21 cellular contexts compared by ENCODE assay signal in the genomic region with DNA sequence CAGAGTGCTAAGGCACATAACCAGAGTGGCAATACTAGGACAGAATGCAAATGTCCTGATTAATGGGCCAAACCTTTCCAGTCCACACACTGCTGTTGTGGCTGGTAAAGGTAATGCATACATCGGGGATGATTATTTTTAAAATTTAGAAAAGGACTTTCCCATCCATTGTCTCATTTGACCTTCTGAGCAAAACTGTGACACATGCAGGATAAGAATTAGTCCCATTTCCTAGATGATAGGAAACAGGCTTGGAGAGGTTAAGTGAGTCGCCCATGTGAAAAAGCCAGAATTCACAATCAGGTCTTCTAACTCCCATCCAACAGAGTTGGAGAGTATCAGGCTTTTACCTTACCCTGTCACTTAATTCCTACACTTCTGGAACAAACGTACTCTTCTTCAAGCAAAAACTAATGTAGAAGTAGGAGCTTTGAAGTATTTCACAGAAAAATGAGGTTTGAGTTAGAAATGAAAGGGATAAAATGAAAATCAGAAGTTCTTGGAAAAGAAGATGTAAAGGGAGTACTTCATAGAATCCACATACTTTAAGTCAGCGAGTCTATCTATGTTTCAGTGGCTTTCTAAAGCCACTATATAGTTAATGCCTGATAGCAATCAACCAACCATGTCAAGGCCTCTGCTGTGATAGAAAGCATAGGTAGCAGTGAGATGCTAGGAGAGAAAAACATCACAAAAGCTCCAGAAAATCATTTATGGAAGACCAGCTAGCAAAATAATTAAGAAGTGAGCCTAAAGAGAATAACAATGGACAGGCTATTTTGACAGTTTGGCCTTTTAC.
DNase-seq lines count a peak whose midpoint lies in the region; ATAC-seq and TF ChIP-seq lines count a peak whose summit lies in the region.
"Had no signal": no experiment of that assay in that cellular context is flagged by ENCODE, and none has a peak within 500 bp of the region (broad histone marks: within the 10 kb centered on the region; RNA-seq: fewer than 3 reads in every experiment).

No MANE protein-coding gene starts in this region.

- H3K4me3 Mint-ChIP-seq in WTC11 = no peak overlapping the region
- H3K4me3 Mint-ChIP-seq: CD4-positive, alpha-beta T cell had no signal

- POLR2A ChIA-PET in WTC11 (lab: Charles Lee) (no interaction called here), RWPE1 (lab: Yijun Ruan, JAX; ENCODE audit: low non-redundant PET) (no interaction called here)

- H3K27ac ChIP-seq in foreskin keratinocyte = no peak overlapping the region
- H3K27ac ChIP-seq in RWPE1 = no peak overlapping the region
- H3K27ac ChIP-seq: GM23248 had no signal

- no peaks in the 10 kb centered on the region for H3K27me3 ChIP-seq in foreskin keratinocyte
- H3K27me3 ChIP-seq: BE2C had no signal

- peaks cover 7% of the 10 kb centered on the region for H3K4me1 ChIP-seq in foreskin keratinocyte

- no peaks in the 10 kb centered on the region for H3K4me1 Mint-ChIP-seq in WTC11

- no peak for TF ChIP-seq CTCF in WTC11 (IDR thresholded peaks at IDR 0.05)
- no peak for TF ChIP-seq CTCF in foreskin keratinocyte (conservative IDR thresholded peaks at IDR 0.05)
- TF ChIP-seq CTCF in RWPE1 (conservative IDR thresholded peaks at IDR 0.05; ENCODE audit: low read depth) = no peak

- peaks cover 3% of the 10 kb centered on the region for H3K36me3 Mint-ChIP-seq in WTC11

- CTCF ChIA-PET in WTC11 (lab: Charles Lee) = no interaction called here
- CTCF ChIA-PET in RWPE1 (lab: Yijun Ruan, JAX) = interaction anchor here (0.6 kb wide), 1 partner anchor 736 kb away, joined by 3 read pairs; no protein-coding TSS in a partner anchor

- no peak overlapping the region for H3K27ac Mint-ChIP-seq in WTC11
- H3K27ac Mint-ChIP-seq: CD4-positive, alpha-beta T cell had no signal

- no peaks in the 10 kb centered on the region for H3K27me3 Mint-ChIP-seq in WTC11 (ENCODE audit: low read depth)
- H3K27me3 Mint-ChIP-seq: CD4-positive, alpha-beta T cell had no signal

- ATAC-seq in GM18909 (IDR thresholded peaks at IDR 0.05; ENCODE audit: poor library complexity, unreplicated experiment) (peak; percentile 78), HG03097 (IDR thresholded peaks at IDR 0.05; ENCODE audit: low FRiP score, unreplicated experiment) (peak; percentile 65), WTC11 (peak; percentile 43; the same call in 1 of the 2 replicates), foreskin keratinocyte (peak; percentile 46), HG03342 (IDR thresholded peaks at IDR 0.05; ENCODE audit: unreplicated experiment) (no peak)
- ATAC-seq: K562, Panc1 had no signal

- H3K9me3 Mint-ChIP-seq in WTC11 = peaks cover 5% of the 10 kb centered on the region
- H3K9me3 Mint-ChIP-seq: CD4-positive, alpha-beta T cell had no signal

- DNase-seq in WTC11 (ENCODE audit: low spot score) (no peak), foreskin keratinocyte (no peak), RWPE1 (ENCODE audit: low spot score) (no peak), NCI-H1417 (lab: John Stamatoyannopoulos, UW) (no peak)
- no peak for DNase-seq in activated CD8-positive, alpha-beta memory T cell treated with anti-CD3 and anti-CD28 coated beads, Interleukin-2, amount 50 U/mL, for 48 hours
- DNase-seq: BE2C; CD4-positive, alpha-beta T cell; DMS153; EL; GM23248; NCI-H1092 treated with DMSO at 0.1 percent for 48 hours; NCI-H2081; NCI-H2171 treated with DMSO at 0.1 percent for 48 hours; NCI-H446; NCI-H69; SW 1271 had no signal

TF ChIP-seq in WTC11, 78 proteins besides CTCF, POLR2A, EP300 and RAD21 (continues in another document):
- TF ChIP-seq SMAD4 (CRISPR knock-in tag; IDR thresholded peaks at IDR 0.05) = no peak
- no peak for TF ChIP-seq CREB1 (CRISPR knock-in tag; IDR thresholded peaks at IDR 0.05)
- TF ChIP-seq, protein P1, sequence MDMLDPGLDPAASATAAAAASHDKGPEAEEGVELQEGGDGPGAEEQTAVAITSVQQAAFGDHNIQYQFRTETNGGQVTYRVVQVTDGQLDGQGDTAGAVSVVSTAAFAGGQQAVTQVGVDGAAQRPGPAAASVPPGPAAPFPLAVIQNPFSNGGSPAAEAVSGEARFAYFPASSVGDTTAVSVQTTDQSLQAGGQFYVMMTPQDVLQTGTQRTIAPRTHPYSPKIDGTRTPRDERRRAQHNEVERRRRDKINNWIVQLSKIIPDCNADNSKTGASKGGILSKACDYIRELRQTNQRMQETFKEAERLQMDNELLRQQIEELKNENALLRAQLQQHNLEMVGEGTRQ (CRISPR knock-in tag; IDR thresholded peaks at IDR 0.05) = no peak
- TF ChIP-seq NR1H2 (CRISPR knock-in tag; IDR thresholded peaks at IDR 0.05) = no peak
- TF ChIP-seq ZNF263 (CRISPR knock-in tag; IDR thresholded peaks at IDR 0.05; ENCODE audit: low read depth) = no peak
- TF ChIP-seq JUN (CRISPR knock-in tag; IDR thresholded peaks at IDR 0.05) = no peak
- TF ChIP-seq, protein P2, sequence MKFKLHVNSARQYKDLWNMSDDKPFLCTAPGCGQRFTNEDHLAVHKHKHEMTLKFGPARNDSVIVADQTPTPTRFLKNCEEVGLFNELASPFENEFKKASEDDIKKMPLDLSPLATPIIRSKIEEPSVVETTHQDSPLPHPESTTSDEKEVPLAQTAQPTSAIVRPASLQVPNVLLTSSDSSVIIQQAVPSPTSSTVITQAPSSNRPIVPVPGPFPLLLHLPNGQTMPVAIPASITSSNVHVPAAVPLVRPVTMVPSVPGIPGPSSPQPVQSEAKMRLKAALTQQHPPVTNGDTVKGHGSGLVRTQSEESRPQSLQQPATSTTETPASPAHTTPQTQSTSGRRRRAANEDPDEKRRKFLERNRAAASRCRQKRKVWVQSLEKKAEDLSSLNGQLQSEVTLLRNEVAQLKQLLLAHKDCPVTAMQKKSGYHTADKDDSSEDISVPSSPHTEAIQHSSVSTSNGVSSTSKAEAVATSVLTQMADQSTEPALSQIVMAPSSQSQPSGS (CRISPR knock-in tag; IDR thresholded peaks at IDR 0.05; ENCODE audit: borderline replicate concordance, low read depth) = no peak
- TF ChIP-seq SMAD3 (CRISPR knock-in tag; IDR thresholded peaks at IDR 0.05; ENCODE audit: borderline replicate concordance) = no peak
- TF ChIP-seq, protein P3, sequence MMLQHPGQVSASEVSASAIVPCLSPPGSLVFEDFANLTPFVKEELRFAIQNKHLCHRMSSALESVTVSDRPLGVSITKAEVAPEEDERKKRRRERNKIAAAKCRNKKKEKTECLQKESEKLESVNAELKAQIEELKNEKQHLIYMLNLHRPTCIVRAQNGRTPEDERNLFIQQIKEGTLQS (CRISPR knock-in tag; conservative IDR thresholded peaks at IDR 0.05) = no peak
- TF ChIP-seq, protein P4, sequence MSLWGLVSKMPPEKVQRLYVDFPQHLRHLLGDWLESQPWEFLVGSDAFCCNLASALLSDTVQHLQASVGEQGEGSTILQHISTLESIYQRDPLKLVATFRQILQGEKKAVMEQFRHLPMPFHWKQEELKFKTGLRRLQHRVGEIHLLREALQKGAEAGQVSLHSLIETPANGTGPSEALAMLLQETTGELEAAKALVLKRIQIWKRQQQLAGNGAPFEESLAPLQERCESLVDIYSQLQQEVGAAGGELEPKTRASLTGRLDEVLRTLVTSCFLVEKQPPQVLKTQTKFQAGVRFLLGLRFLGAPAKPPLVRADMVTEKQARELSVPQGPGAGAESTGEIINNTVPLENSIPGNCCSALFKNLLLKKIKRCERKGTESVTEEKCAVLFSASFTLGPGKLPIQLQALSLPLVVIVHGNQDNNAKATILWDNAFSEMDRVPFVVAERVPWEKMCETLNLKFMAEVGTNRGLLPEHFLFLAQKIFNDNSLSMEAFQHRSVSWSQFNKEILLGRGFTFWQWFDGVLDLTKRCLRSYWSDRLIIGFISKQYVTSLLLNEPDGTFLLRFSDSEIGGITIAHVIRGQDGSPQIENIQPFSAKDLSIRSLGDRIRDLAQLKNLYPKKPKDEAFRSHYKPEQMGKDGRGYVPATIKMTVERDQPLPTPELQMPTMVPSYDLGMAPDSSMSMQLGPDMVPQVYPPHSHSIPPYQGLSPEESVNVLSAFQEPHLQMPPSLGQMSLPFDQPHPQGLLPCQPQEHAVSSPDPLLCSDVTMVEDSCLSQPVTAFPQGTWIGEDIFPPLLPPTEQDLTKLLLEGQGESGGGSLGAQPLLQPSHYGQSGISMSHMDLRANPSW (CRISPR knock-in tag; conservative IDR thresholded peaks at IDR 0.05; ENCODE audit: low read depth) = no peak
- TF ChIP-seq TEAD1 (CRISPR knock-in tag; IDR thresholded peaks at IDR 0.05) = no peak
- TF ChIP-seq, protein P5, sequence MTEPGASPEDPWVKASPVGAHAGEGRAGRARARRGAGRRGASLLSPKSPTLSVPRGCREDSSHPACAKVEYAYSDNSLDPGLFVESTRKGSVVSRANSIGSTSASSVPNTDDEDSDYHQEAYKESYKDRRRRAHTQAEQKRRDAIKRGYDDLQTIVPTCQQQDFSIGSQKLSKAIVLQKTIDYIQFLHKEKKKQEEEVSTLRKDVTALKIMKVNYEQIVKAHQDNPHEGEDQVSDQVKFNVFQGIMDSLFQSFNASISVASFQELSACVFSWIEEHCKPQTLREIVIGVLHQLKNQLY (CRISPR knock-in tag; IDR thresholded peaks at IDR 0.05) = no peak
- TF ChIP-seq, protein P6, sequence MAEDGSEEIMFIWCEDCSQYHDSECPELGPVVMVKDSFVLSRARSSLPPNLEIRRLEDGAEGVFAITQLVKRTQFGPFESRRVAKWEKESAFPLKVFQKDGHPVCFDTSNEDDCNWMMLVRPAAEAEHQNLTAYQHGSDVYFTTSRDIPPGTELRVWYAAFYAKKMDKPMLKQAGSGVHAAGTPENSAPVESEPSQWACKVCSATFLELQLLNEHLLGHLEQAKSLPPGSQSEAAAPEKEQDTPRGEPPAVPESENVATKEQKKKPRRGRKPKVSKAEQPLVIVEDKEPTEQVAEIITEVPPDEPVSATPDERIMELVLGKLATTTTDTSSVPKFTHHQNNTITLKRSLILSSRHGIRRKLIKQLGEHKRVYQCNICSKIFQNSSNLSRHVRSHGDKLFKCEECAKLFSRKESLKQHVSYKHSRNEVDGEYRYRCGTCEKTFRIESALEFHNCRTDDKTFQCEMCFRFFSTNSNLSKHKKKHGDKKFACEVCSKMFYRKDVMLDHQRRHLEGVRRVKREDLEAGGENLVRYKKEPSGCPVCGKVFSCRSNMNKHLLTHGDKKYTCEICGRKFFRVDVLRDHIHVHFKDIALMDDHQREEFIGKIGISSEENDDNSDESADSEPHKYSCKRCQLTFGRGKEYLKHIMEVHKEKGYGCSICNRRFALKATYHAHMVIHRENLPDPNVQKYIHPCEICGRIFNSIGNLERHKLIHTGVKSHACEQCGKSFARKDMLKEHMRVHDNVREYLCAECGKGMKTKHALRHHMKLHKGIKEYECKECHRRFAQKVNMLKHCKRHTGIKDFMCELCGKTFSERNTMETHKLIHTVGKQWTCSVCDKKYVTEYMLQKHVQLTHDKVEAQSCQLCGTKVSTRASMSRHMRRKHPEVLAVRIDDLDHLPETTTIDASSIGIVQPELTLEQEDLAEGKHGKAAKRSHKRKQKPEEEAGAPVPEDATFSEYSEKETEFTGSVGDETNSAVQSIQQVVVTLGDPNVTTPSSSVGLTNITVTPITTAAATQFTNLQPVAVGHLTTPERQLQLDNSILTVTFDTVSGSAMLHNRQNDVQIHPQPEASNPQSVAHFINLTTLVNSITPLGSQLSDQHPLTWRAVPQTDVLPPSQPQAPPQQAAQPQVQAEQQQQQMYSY (CRISPR knock-in tag; IDR thresholded peaks at IDR 0.05) = no peak
